In the genomic region with DNA sequence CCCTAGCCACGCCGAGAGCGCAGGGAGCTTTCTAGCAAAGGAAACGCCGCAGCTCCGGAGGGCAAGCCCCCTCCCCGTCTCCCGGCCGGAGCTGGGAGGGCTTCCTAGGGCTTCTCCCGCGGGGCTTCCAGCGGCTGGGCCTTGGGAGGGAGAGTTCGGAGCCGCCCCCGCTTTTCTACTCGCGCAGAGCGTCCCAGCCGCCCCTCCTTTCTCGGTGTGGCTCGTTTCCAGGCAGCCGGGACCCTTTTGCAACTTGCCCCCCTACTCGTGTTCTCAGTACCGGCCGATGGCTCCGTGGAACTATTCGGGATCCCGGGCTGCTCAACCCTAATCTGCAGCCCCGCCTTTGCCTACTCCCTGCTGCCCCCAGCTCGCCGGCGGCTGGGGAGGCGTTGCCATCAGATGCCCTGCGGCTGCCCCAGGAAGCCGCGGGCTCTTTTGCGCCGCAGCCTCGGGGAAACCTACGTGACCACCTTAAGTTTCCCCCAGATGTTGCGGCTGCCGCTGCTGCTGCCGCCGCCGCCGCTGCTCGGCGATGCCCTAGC, we compare ENCODE assay signal across 8 cellular contexts. TPM values are rescaled to one million over a fixed set of nuclear protein-coding genes. Genes with fewer than 3 reads are reported as not detected.
A peak's percentile ranks its signal among the peaks of the same experiment; 100 is the strongest.
DNase-seq lines count a peak whose midpoint lies in the region; ATAC-seq and TF ChIP-seq lines count a peak whose summit lies in the region.

No MANE protein-coding gene starts in this region.

- peaks cover 22 to 32% (median 29%) of the 10 kb centered on the region in 3 donors for H3K27me3 Mint-ChIP-seq in CD14-positive monocyte (ENCODE audit: low read depth in 3 of 3)
- no peaks in the 10 kb centered on the region for H3K27me3 Mint-ChIP-seq in activated naive CD8-positive, alpha-beta T cell

- peaks cover 0 to 24% (median 11%) of the 10 kb centered on the region in 7 donors for H3K27me3 ChIP-seq in heart right ventricle

- no TSS peak for BruUV-seq in OCI-LY7 (replicated peaks; lab: Mats Ljungman, UMichigan)

- CTCF ChIA-PET in OCI-LY7 (lab: Charles Lee; ENCODE audit: unreplicated experiment), result interaction anchor here (1.7 kb wide), 1 partner anchor 67 kb away, joined by 4 read pairs; no protein-coding TSS in a partner anchor

- peak overlapping the region; percentile 49 for H2AFZ ChIP-seq in OCI-LY7 (ENCODE audit: low read length)

- POLR2A ChIA-PET in OCI-LY7 (lab: Charles Lee), result interaction anchor here (0.5 to 1.3 kb wide), 6 partner anchors 18 to 754 kb away, joined by 3 to 6 read pairs (median 4); no protein-coding TSS in a partner anchor

- H3K4me1 Mint-ChIP-seq in CD14-positive monocyte, result peaks cover 45% of the 10 kb centered on the region
- H3K4me1 Mint-ChIP-seq in activated naive CD8-positive, alpha-beta T cell (ENCODE audit: low read depth), result peaks cover 58% of the 10 kb centered on the region

- DNase-seq in CD14-positive monocyte (ENCODE audit: low spot score), result peak; percentile 82
- peak; percentile 63 for DNase-seq in OCI-LY7 (ENCODE audit: low spot score)
- peak; percentile 72 to 86 for DNase-seq in heart right ventricle
- DNase-seq in posterior cingulate gyrus, result peak in 8 of 10 donors; percentile 22 to 92 (median 58)
- DNase-seq in NCI-H187 treated with DMSO at 0.1 percent for 48 hours (lab: John Stamatoyannopoulos, UW), result no peak

- H3K4me3 Mint-ChIP-seq in CD14-positive monocyte, result peak overlapping the region; percentile 96 to 97
- H3K4me3 Mint-ChIP-seq in activated naive CD8-positive, alpha-beta T cell, result peak overlapping the region; percentile 92

- H4K20me1 ChIP-seq in OCI-LY7 (ENCODE audit: insufficient read depth, low read length), result no peaks in the 10 kb centered on the region

- H3K79me2 ChIP-seq in OCI-LY7 (ENCODE audit: insufficient read depth, low read depth, low read length), result no peaks in the 10 kb centered on the region

- peak overlapping the region; percentile 97 to 99 (median 98) for H3K27ac Mint-ChIP-seq in CD14-positive monocyte
- peak overlapping the region; percentile 95 for H3K27ac Mint-ChIP-seq in activated naive CD8-positive, alpha-beta T cell

- peaks cover 13 to 15% of the 10 kb centered on the region in 2 donors for H3K36me3 Mint-ChIP-seq in CD14-positive monocyte
- H3K36me3 Mint-ChIP-seq in activated naive CD8-positive, alpha-beta T cell, result peaks cover 14% of the 10 kb centered on the region

- no peaks in the 10 kb centered on the region for H3K9me3 ChIP-seq in OCI-LY7 (ENCODE audit: low read length)
- H3K9me3 ChIP-seq in heart right ventricle, result no peaks in the 10 kb centered on the region

- TF ChIP-seq CTCF in CD14-positive monocyte (IDR thresholded peaks at IDR 0.05) (no peak), OCI-LY7 (conservative IDR thresholded peaks at IDR 0.05; ENCODE audit: low read length) (no peak), heart right ventricle (IDR thresholded peaks at IDR 0.05) (no peak)

- H3K27ac ChIP-seq in OCI-LY7 (ENCODE audit: low read depth, low read length, poor library complexity, severe bottlenecking) (no peak overlapping the region), heart right ventricle (peak overlapping the region; percentile 97 to 100 (median 99))

- H3K4me1 ChIP-seq in OCI-LY7 (ENCODE audit: insufficient read depth, low read length, poor library complexity, severe bottlenecking) (peaks cover 10% of the 10 kb centered on the region), heart right ventricle (peaks cover 0 to 51% (median 22%) of the 10 kb centered on the region in 9 donors)

- H3K36me3 ChIP-seq in OCI-LY7 (ENCODE audit: insufficient read depth, low read length) (no peaks in the 10 kb centered on the region), heart right ventricle (peaks cover 0 to 10% (median 0%) of the 10 kb centered on the region in 9 donors)

- ATAC-seq in GM18909 (IDR thresholded peaks at IDR 0.05; ENCODE audit: poor library complexity, unreplicated experiment), result peak; percentile 57
- ATAC-seq in HG03108 (IDR thresholded peaks at IDR 0.05; ENCODE audit: unreplicated experiment), result peak; percentile 30
- peak; percentile 40 to 79 (median 50) for ATAC-seq in heart right ventricle

- peak overlapping the region; percentile 81 for H3K4me2 ChIP-seq in OCI-LY7 (ENCODE audit: low read length)

- intact Hi-C loops in CD14-positive monocyte (cut with micrococcal nuclease) (loop anchor here (5.0 to 10.0 kb wide), 2 partner anchors 68 to 131 kb away; no protein-coding TSS in a partner anchor), OCI-LY7 (cut with micrococcal nuclease; ENCODE audit: unreplicated experiment) (loop anchor here (2.0 kb wide), 2 partner anchors 67 to 103 kb away; a partner anchor contains a TSS), heart right ventricle (cut with DNase I) (loop anchor here in 9 of 10 donors (1.0 to 10.0 kb wide), 9 partner anchors 8 to 255 kb away; a partner anchor contains a TSS), posterior cingulate gyrus (cut with DNase I) (loop anchor here (2.0 to 10.0 kb wide), 4 partner anchors 67 to 959 kb away; no protein-coding TSS in a partner anchor)

- H3K4me3 ChIP-seq in OCI-LY7 (ENCODE audit: low read depth, low read length, poor library complexity, severe bottlenecking) (peak overlapping the region; percentile 68), heart right ventricle (peak overlapping the region; percentile 62 to 91 (median 80))

- no peaks in the 10 kb centered on the region for H3K9me2 ChIP-seq in OCI-LY7 (ENCODE audit: insufficient read depth, low read length)

- 0 to 1% methylated on average over 48 of the region's 48 CpGs for WGBS in heart right ventricle, 2 donors

- peaks cover 2 to 23% (median 18%) of the 10 kb centered on the region in 7 donors for H3K9me3 Mint-ChIP-seq in CD14-positive monocyte
- no peaks in the 10 kb centered on the region for H3K9me3 Mint-ChIP-seq in activated naive CD8-positive, alpha-beta T cell (ENCODE audit: low read depth)

RNA-seq across cellular contexts. Expression of a gene that starts 1.5 kb away (rescaled TPM):
- polyA plus RNA-seq in CD14-positive monocyte, result 10 to 100 TPM; 12.1 to 21.6 TPM
- not detected in 2 replicates for total RNA-seq in OCI-LY7 (2014; rRNA removed; shearing (Covaris generic))
- 0.13 and 0.59 TPM in 2 replicates for total RNA-seq in OCI-LY7 (2022)
- total RNA-seq in heart right ventricle, result 10 to 100 TPM in 2 of 10 donors, 1 to 10 TPM in 8; 1.2 to 31.2 (median 5.3) TPM
- polyA plus RNA-seq in heart right ventricle, result 1 to 10 TPM; 1.1 to 6.3 TPM
